Comparison of ENCODE assay signal across 14 cellular contexts in the genomic region with DNA sequence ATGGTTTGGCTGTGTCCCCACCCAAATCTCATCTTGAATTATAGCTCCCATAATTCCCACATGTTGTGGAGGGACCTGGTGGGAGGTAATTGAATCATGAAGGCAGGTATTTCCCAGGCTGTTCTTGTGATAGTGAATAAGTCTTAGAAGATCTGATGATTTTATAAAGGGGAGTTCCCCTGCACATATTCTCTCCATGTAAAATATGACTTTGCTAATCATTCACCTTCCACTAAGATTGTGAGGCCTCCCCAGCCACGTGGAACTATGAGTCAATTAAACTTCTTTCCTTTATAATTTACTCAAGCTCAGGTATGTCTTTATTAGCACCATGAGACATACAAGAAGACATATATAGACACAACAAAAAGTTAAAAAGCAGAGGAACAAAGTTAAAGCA.
DNase-seq lines count a peak whose midpoint lies in the region; ATAC-seq and TF ChIP-seq lines count a peak whose summit lies in the region.
"Had no signal": no experiment of that assay in that cellular context is flagged by ENCODE, and none has a peak within 500 bp of the region (broad histone marks: within the 10 kb centered on the region; RNA-seq: fewer than 3 reads in every experiment).

No MANE protein-coding gene starts in this region.

- no peaks in the 10 kb centered on the region for H3K27me3 ChIP-seq in MG63
- H3K27me3 ChIP-seq in GM23338 (ENCODE audit: insufficient read depth) = no peaks in the 10 kb centered on the region
- H3K27me3 ChIP-seq: BLaER1 treated with 17β-estradiol and CSF1 and Interleukin-3, amounts not matched to agents 10 nM and 100 nM had no signal

- peaks cover 5% of the 10 kb centered on the region for H3K36me3 Mint-ChIP-seq in activated naive CD4-positive, alpha-beta T cell treated with anti-CD3 and anti-CD28 coated beads for 36 hours (ENCODE audit: low read depth)
- H3K36me3 Mint-ChIP-seq in GM23338 (ENCODE audit: low read depth) = peaks cover 8% of the 10 kb centered on the region; the same call in 2 of the 3 replicates
- H3K36me3 Mint-ChIP-seq: CD8-positive, alpha-beta T cell had no signal

- peak; percentile 16 for DNase-seq in activated naive CD4-positive, alpha-beta T cell treated with anti-CD3 and anti-CD28 coated beads for 36 hours
- DNase-seq in activated naive CD4-positive, alpha-beta T cell treated with anti-CD3 and anti-CD28 coated beads, Interleukin-2, amount 50 U/mL, for 16 hours = no peak
- peak; percentile 18 for DNase-seq in Caki2 (ENCODE audit: low read depth)
- peak; percentile 4 for DNase-seq in glomerular visceral epithelial cell (ENCODE audit: extremely low spot score)
- DNase-seq in mucosa of descending colon = no peak
- DNase-seq in MG63 = no peak
- no peak for DNase-seq in GM23338 (ENCODE audit: low spot score)
- DNase-seq in DMS 273 treated with DMSO at 0.1 percent for 48 hours (lab: John Stamatoyannopoulos, UW) = no peak
- DNase-seq: 8988T; CD8-positive, alpha-beta T cell; GM23248; HCEC 1CT had no signal

- intact Hi-C loops in activated naive CD4-positive, alpha-beta T cell treated with anti-CD3 and anti-CD28 coated beads for 36 hours (cut with micrococcal nuclease) = no loop called here
- intact Hi-C loops in mucosa of descending colon (cut with DNase I, micrococcal nuclease) = no loop called here

- CTCF ChIA-PET in activated naive CD4-positive, alpha-beta T cell treated with anti-CD3 and anti-CD28 coated beads for 36 hours (lab: Charles Lee) = no interaction called here

- H3K36me3 ChIP-seq in mucosa of descending colon (ENCODE audit: low read depth) (no peaks in the 10 kb centered on the region), MG63 (peaks cover 5% of the 10 kb centered on the region), GM23338 (ENCODE audit: insufficient read depth) (no peaks in the 10 kb centered on the region)
- H3K36me3 ChIP-seq: BLaER1 treated with 17β-estradiol and CSF1 and Interleukin-3, amounts not matched to agents 10 nM and 100 nM had no signal

- H3K4me3 ChIP-seq in mucosa of descending colon (no peak overlapping the region), MG63 (no peak overlapping the region), GM23338 (no peak overlapping the region)
- H3K4me3 ChIP-seq: BLaER1 treated with 17β-estradiol and CSF1 and Interleukin-3, amounts not matched to agents 10 nM and 100 nM; GM23248 had no signal

- peaks cover 10% of the 10 kb centered on the region for H3K4me1 Mint-ChIP-seq in activated naive CD4-positive, alpha-beta T cell treated with anti-CD3 and anti-CD28 coated beads for 36 hours (ENCODE audit: low read depth)
- H3K4me1 Mint-ChIP-seq in GM23338 = 0 out of 3 replicates have a peak, but pooled peaks cover 7% of the 10 kb centered on the region
- H3K4me1 Mint-ChIP-seq: B cell had no signal

- no peak overlapping the region for H3K4me3 Mint-ChIP-seq in activated naive CD4-positive, alpha-beta T cell treated with anti-CD3 and anti-CD28 coated beads for 36 hours
- H3K4me3 Mint-ChIP-seq in GM23338 = no peak overlapping the region
- H3K4me3 Mint-ChIP-seq: B cell; CD8-positive, alpha-beta T cell had no signal

- peaks cover 24% of the 10 kb centered on the region for H3K9me3 Mint-ChIP-seq in activated naive CD4-positive, alpha-beta T cell treated with anti-CD3 and anti-CD28 coated beads for 36 hours
- peaks cover 23% of the 10 kb centered on the region for H3K9me3 Mint-ChIP-seq in GM23338

- H3K4me1 ChIP-seq in mucosa of descending colon (ENCODE audit: low read depth) (no peaks in the 10 kb centered on the region), GM23338 (ENCODE audit: insufficient read depth) (no peaks in the 10 kb centered on the region)
- H3K4me1 ChIP-seq: BLaER1 treated with 17β-estradiol and CSF1 and Interleukin-3, amounts not matched to agents 10 nM and 100 nM had no signal

- H4K20me1 ChIP-seq in GM23338 (replicated peaks; ENCODE audit: insufficient read depth) = no peaks in the 10 kb centered on the region
- H4K20me1 ChIP-seq: BLaER1 treated with 17β-estradiol and CSF1 and Interleukin-3, amounts not matched to agents 10 nM and 100 nM had no signal

- H3K27ac ChIP-seq in GM23338 (ENCODE audit: low read depth) = no peak overlapping the region
- H3K27ac ChIP-seq: BLaER1 treated with 17β-estradiol and CSF1 and Interleukin-3, amounts not matched to agents 10 nM and 100 nM; GM23248 had no signal

- no peaks in the 10 kb centered on the region for H3F3A ChIP-seq in GM23338 (replicated peaks; ENCODE audit: low read depth)

- H3K27ac Mint-ChIP-seq in activated naive CD4-positive, alpha-beta T cell treated with anti-CD3 and anti-CD28 coated beads for 36 hours = no peak overlapping the region
- no peak overlapping the region for H3K27ac Mint-ChIP-seq in GM23338
- H3K27ac Mint-ChIP-seq: B cell; CD8-positive, alpha-beta T cell had no signal

- H3K9me3 ChIP-seq in mucosa of descending colon (peaks cover 16% of the 10 kb centered on the region), MG63 (peaks cover 24% of the 10 kb centered on the region)

- H3K79me2 ChIP-seq in GM23338 (replicated peaks; ENCODE audit: insufficient read depth) = no peaks in the 10 kb centered on the region

- H3K9me2 ChIP-seq in GM23338 (ENCODE audit: insufficient read depth) = no peaks in the 10 kb centered on the region

- no peaks in the 10 kb centered on the region for H3K27me3 Mint-ChIP-seq in activated naive CD4-positive, alpha-beta T cell treated with anti-CD3 and anti-CD28 coated beads for 36 hours (ENCODE audit: low read depth)
- no peaks in the 10 kb centered on the region for H3K27me3 Mint-ChIP-seq in GM23338 (ENCODE audit: insufficient read depth, low read depth, poor library complexity)
- H3K27me3 Mint-ChIP-seq: B cell had no signal

- no peak overlapping the region for H2AFZ ChIP-seq in GM23338
- H2AFZ ChIP-seq: GM23248 had no signal

- ATAC-seq in mucosa of descending colon (peak; percentile 31), GM23338 (no peak)
- ATAC-seq: CD8-positive, alpha-beta T cell had no signal

- no peak overlapping the region for H3K4me2 ChIP-seq in GM23338
- H3K4me2 ChIP-seq: BLaER1 treated with 17β-estradiol and CSF1 and Interleukin-3, amounts not matched to agents 10 nM and 100 nM had no signal

- TF ChIP-seq CTCF in mucosa of descending colon (IDR thresholded peaks at IDR 0.05) (no peak), GM23338 (conservative IDR thresholded peaks at IDR 0.05; ENCODE audit: low read depth in 2 of 2) (no peak)

- in situ Hi-C loops in Caki2 (cut with HindIII; ENCODE audit: low pct_unique_long_range_greater_than_20kb, low sequenced_read_pairs) = no loop called here

TF ChIP-seq in GM23338, 12 proteins besides CTCF, POLR2A, EP300 and RAD21 (continues in another document):
- TF ChIP-seq EZH2phosphoT487 (IDR thresholded peaks at IDR 0.05; ENCODE audit: unreplicated experiment) = no peak
- TF ChIP-seq, protein P1, sequence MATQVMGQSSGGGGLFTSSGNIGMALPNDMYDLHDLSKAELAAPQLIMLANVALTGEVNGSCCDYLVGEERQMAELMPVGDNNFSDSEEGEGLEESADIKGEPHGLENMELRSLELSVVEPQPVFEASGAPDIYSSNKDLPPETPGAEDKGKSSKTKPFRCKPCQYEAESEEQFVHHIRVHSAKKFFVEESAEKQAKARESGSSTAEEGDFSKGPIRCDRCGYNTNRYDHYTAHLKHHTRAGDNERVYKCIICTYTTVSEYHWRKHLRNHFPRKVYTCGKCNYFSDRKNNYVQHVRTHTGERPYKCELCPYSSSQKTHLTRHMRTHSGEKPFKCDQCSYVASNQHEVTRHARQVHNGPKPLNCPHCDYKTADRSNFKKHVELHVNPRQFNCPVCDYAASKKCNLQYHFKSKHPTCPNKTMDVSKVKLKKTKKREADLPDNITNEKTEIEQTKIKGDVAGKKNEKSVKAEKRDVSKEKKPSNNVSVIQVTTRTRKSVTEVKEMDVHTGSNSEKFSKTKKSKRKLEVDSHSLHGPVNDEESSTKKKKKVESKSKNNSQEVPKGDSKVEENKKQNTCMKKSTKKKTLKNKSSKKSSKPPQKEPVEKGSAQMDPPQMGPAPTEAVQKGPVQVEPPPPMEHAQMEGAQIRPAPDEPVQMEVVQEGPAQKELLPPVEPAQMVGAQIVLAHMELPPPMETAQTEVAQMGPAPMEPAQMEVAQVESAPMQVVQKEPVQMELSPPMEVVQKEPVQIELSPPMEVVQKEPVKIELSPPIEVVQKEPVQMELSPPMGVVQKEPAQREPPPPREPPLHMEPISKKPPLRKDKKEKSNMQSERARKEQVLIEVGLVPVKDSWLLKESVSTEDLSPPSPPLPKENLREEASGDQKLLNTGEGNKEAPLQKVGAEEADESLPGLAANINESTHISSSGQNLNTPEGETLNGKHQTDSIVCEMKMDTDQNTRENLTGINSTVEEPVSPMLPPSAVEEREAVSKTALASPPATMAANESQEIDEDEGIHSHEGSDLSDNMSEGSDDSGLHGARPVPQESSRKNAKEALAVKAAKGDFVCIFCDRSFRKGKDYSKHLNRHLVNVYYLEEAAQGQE (IDR thresholded peaks at IDR 0.05; ENCODE audit: unreplicated experiment) = no peak
- TF ChIP-seq EZH2 (IDR thresholded peaks at IDR 0.05; ENCODE audit: low read depth, unreplicated experiment) = no peak
- TF ChIP-seq, protein P2, sequence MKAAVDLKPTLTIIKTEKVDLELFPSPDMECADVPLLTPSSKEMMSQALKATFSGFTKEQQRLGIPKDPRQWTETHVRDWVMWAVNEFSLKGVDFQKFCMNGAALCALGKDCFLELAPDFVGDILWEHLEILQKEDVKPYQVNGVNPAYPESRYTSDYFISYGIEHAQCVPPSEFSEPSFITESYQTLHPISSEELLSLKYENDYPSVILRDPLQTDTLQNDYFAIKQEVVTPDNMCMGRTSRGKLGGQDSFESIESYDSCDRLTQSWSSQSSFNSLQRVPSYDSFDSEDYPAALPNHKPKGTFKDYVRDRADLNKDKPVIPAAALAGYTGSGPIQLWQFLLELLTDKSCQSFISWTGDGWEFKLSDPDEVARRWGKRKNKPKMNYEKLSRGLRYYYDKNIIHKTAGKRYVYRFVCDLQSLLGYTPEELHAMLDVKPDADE (IDR thresholded peaks at IDR 0.05) = no peak
- TF ChIP-seq ZNF114 (CRISPR knock-in tag; IDR thresholded peaks at IDR 0.05) = no peak

Comparison
In these comparisons a context has a peak if more than half of its experiments do, and no peak if none do; other contexts are left out.
1. DNase-seq: peak in activated naive CD4-positive, alpha-beta T cell treated with anti-CD3 and anti-CD28 coated beads for 36 hours (single experiment), Caki2 (single experiment) and glomerular visceral epithelial cell (single experiment); none in activated naive CD4-positive, alpha-beta T cell treated with anti-CD3 and anti-CD28 coated beads, Interleukin-2, amount 50 U/mL, for 16 hours (single experiment), mucosa of descending colon (0 of 3), MG63 (single experiment), GM23338 (single experiment) and DMS 273 treated with DMSO at 0.1 percent for 48 hours (single experiment).